21 cellular contexts compared by ENCODE assay signal in genomic region chr6:7467007-7467897, GRCh38.
DNase-seq lines count a peak whose midpoint lies in the region; ATAC-seq and TF ChIP-seq lines count a peak whose summit lies in the region.
"Had no signal": no experiment of that assay in that cellular context is flagged by ENCODE, and none has a peak within 500 bp of the region (broad histone marks: within the 10 kb centered on the region; RNA-seq: fewer than 3 reads in every experiment).

No MANE protein-coding gene starts in this region.

- CTCF ChIA-PET in CD4-positive, alpha-beta T cell (lab: Charles Lee) = no interaction called here

- ATAC-seq in left colon (peak; percentile 82), HG03135 (IDR thresholded peaks at IDR 0.05; ENCODE audit: unreplicated experiment) (no peak)
- no peak for ATAC-seq in CD4-positive, alpha-beta T cell (ENCODE audit: poor library complexity)
- ATAC-seq: GM12878 had no signal

- no peaks in the 10 kb centered on the region for H3K9me3 Mint-ChIP-seq in CD4-positive, alpha-beta T cell
- H3K9me3 Mint-ChIP-seq: stimulated activated naive CD8-positive, alpha-beta T cell treated with anti-CD3 and anti-CD28 coated beads, Interleukin-15, Interleukin-2, amounts not matched to agents 100 ng/mL and 50 ng/mL, for 24 hours had no signal

- intact Hi-C loops in left colon (cut with DNase I, micrococcal nuclease) = no loop called here
- intact Hi-C loops in transverse colon (cut with DNase I; ENCODE audit: low total_unique reads) = no loop called here
- intact Hi-C loops in CD4-positive, alpha-beta T cell (cut with DNase I, micrococcal nuclease) = no loop called here

- TF ChIP-seq CTCF in choroid plexus epithelial cell (conservative IDR thresholded peaks at IDR 0.05; ENCODE audit: low read depth, low read length) (no peak), transverse colon (IDR thresholded peaks at IDR 0.05) (no peak)
- no peak for TF ChIP-seq CTCF in CD4-positive, alpha-beta T cell (IDR thresholded peaks at IDR 0.05)

- no peaks in the 10 kb centered on the region for H3K36me3 ChIP-seq in transverse colon
- H3K36me3 ChIP-seq: ascending aorta, ovary had no signal

- H3K27ac Mint-ChIP-seq in CD4-positive, alpha-beta T cell = no peak overlapping the region
- H3K27ac Mint-ChIP-seq: stimulated activated naive CD8-positive, alpha-beta T cell treated with anti-CD3 and anti-CD28 coated beads, Interleukin-15, Interleukin-2, amounts not matched to agents 100 ng/mL and 50 ng/mL, for 24 hours had no signal

- in situ Hi-C loops in transverse colon (cut with MboI; ENCODE audit: low pct_ligation_motif_present in 1 of 4, low pct_unique_long_range_greater_than_20kb in 1 of 4, low sequenced_read_pairs in 3 of 4) = no loop called here

- DNase-seq in DMS53 (lab: John Stamatoyannopoulos, UW) = peak; percentile 35
- DNase-seq in DMS53 treated with DMSO at 0.1 percent for 48 hours (lab: John Stamatoyannopoulos, UW; ENCODE audit: unreplicated experiment) = no peak
- DNase-seq in choroid plexus epithelial cell (ENCODE audit: low read depth) = peak; percentile 15
- peak; percentile 45 to 51 for DNase-seq in left colon
- peak; percentile 54 for DNase-seq in transverse colon
- no peak for DNase-seq in AG08396 (ENCODE audit: low spot score)
- DNase-seq in CD4-positive, alpha-beta T cell = no peak
- DNase-seq: activated CD8-positive, alpha-beta memory T cell treated with anti-CD3 and anti-CD28 coated beads for 24 hours; activated effector memory CD4-positive, alpha-beta T cell treated with Interleukin-2 at 50 U/mL for 16 hours; EL; NCI-H146; NCI-H510A; ovary; SW 1271 had no signal

- H3K4me1 Mint-ChIP-seq in CD4-positive, alpha-beta T cell (ENCODE audit: low read depth) = no peaks in the 10 kb centered on the region

- no peak for TF ChIP-seq POLR2A in transverse colon (IDR thresholded peaks at IDR 0.05)

- no peaks in the 10 kb centered on the region for H3K27me3 ChIP-seq in transverse colon
- H3K27me3 ChIP-seq in CD4-positive, alpha-beta T cell (ENCODE audit: control insufficient read depth, insufficient read depth, low read length) = no peaks in the 10 kb centered on the region
- H3K27me3 ChIP-seq: ascending aorta, ovary had no signal

- peaks cover 0 to 12% (median 0%) of the 10 kb centered on the region in 4 donors for H3K4me1 ChIP-seq in transverse colon
- H3K4me1 ChIP-seq: ascending aorta had no signal

- H3K4me3 ChIP-seq in choroid plexus epithelial cell (ENCODE audit: low read depth, low read length) (no peak overlapping the region), transverse colon (no peak overlapping the region)
- H3K4me3 ChIP-seq: GM12878, ovary had no signal

- no peak overlapping the region for H3K27ac ChIP-seq in transverse colon
- H3K27ac ChIP-seq in CD4-positive, alpha-beta T cell (ENCODE audit: low read depth, low read length) = no peak overlapping the region
- H3K27ac ChIP-seq: 22Rv1, ascending aorta, ovary, VCaP had no signal

- H3K4me3 Mint-ChIP-seq in CD4-positive, alpha-beta T cell = no peak overlapping the region
- H3K4me3 Mint-ChIP-seq: stimulated activated naive CD8-positive, alpha-beta T cell treated with anti-CD3 and anti-CD28 coated beads, Interleukin-15, Interleukin-2, amounts not matched to agents 100 ng/mL and 50 ng/mL, for 24 hours had no signal

- no peaks in the 10 kb centered on the region for H3K36me3 Mint-ChIP-seq in CD4-positive, alpha-beta T cell (ENCODE audit: low read depth)
- H3K36me3 Mint-ChIP-seq: CD14-positive monocyte had no signal

- 36 to 58% methylated on average over 7 to 13 of the region's 13 CpGs for WGBS in transverse colon (ENCODE audit: low coverage in 1 of 2), 2 donors

- no peaks in the 10 kb centered on the region for H3K27me3 Mint-ChIP-seq in CD4-positive, alpha-beta T cell

- POLR2A ChIA-PET in CD4-positive, alpha-beta T cell (lab: Charles Lee) = no interaction called here

- H3K9me3 ChIP-seq in transverse colon = no peaks in the 10 kb centered on the region
- no peaks in the 10 kb centered on the region for H3K9me3 ChIP-seq in CD4-positive, alpha-beta T cell (ENCODE audit: control insufficient read depth, low read length)
- H3K9me3 ChIP-seq: ascending aorta, ovary had no signal

- TF ChIP-seq EP300 in transverse colon (IDR thresholded peaks at IDR 0.05; ENCODE audit: low read depth) = no peak

Comparison
In these comparisons a context has a peak if more than half of its experiments do, and no peak if none do; other contexts are left out.
1. DNase-seq: peak in DMS53 (single experiment), choroid plexus epithelial cell (single experiment), left colon (2 of 2) and transverse colon (single experiment); none in DMS53 treated with DMSO at 0.1 percent for 48 hours (single experiment), AG08396 (single experiment) and CD4-positive, alpha-beta T cell (0 of 10).